In the genomic region with DNA sequence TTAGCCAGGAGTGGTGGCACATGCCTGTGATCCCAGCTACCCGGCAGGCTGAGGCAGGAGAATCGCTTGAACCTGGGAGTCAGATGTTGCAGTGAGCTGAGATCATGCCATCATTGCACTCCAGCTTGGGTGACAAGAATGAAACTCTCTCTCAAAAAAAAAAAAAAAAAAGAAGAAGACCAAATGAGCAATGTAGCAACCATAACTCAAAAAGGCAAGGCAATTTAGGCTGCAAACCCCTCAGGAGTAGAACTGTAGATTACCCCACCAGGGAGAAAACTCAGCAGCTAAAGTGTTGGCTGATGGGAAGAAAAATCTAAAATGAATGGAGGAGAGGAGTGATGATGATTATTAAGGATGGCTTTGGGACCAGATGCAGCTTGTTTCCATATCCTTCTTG, we compare ENCODE assay signal across 30 cellular contexts.
"Had no signal": no experiment of that assay in that cellular context is flagged by ENCODE, and none has a peak within 500 bp of the region (broad histone marks: within the 10 kb centered on the region; RNA-seq: fewer than 3 reads in every experiment).

No MANE protein-coding gene starts in this region.

- H3K9me3 Mint-ChIP-seq: memory B cell; natural killer cell treated with Interleukin-12 subunit alpha and Interleukin-12 subunit beta and Interleukin-15 and Interleukin-18, amount 100 ng/mL, for 72 hours had no signal

- H3K27me3 ChIP-seq: left lung, pancreas, stomach, testis, thyroid gland, transverse colon, upper lobe of left lung, vagina had no signal

- H3K36me3 ChIP-seq: left lung, pancreas, prostate gland, stomach, thyroid gland, transverse colon, upper lobe of left lung, vagina had no signal

- DNase-seq: hypothalamus; immature natural killer cell; kidney; left colon; left lung; midbrain; mucosa of descending colon; naive thymus-derived CD4-positive, alpha-beta T cell; nucleus accumbens; pancreas; posterior cingulate gyrus; retina; right cardiac atrium; stimulated activated CD4-positive, alpha-beta T cell treated with anti-CD3 and anti-CD28 coated beads, Interleukin-12 subunit alpha, Interleukin-12 subunit beta, amount 100 ng/mL, for 4 hours; stimulated activated CD4-positive, alpha-beta T cell treated with anti-CD3 and anti-CD28 coated beads, Interleukin-15, amount 100 ng/mL, for 24 hours; stimulated activated CD4-positive, alpha-beta T cell treated with anti-CD3 and anti-CD28 coated beads, Interleukin-2, amount 100 ng/mL, for 24 hours; stimulated activated CD4-positive, alpha-beta T cell treated with anti-CD3 and anti-CD28 coated beads, Interleukin-4, amount 100 ng/mL, for 1 hour; stimulated activated naive CD8-positive, alpha-beta T cell treated with anti-CD3 and anti-CD28 coated beads, Interleukin-15, Interleukin-2, amounts not matched to agents 100 U/mL and 50 U/mL, for 24 hours; stomach; testis; transverse colon; upper lobe of left lung had no signal

- H3K36me3 Mint-ChIP-seq: immature natural killer cell; memory B cell; naive thymus-derived CD4-positive, alpha-beta T cell; natural killer cell treated with Interleukin-12 subunit alpha and Interleukin-12 subunit beta and Interleukin-15 and Interleukin-18, amount 100 ng/mL, for 72 hours; stimulated activated naive B cell treated with anti-CD40 and anti-IgM and Interleukin-4, amounts not matched to agents 10 μg/mL and 1 μg/mL and 100 μg/mL, for 72 hours had no signal

- H3K27me3 Mint-ChIP-seq: stimulated activated naive B cell treated with anti-CD40 and anti-IgM and Interleukin-4, amounts not matched to agents 10 μg/mL and 1 μg/mL and 100 μg/mL, for 72 hours had no signal

- H3K4me3 Mint-ChIP-seq: immature natural killer cell; memory B cell; naive thymus-derived CD4-positive, alpha-beta T cell; stimulated activated naive B cell treated with anti-CD40 and anti-IgM and Interleukin-4, amounts not matched to agents 10 μg/mL and 1 μg/mL and 100 μg/mL, for 72 hours had no signal

- H3K4me1 Mint-ChIP-seq: immature natural killer cell had no signal

- H3K4me3 ChIP-seq: left lung, lung, mucosa of descending colon, pancreas, prostate gland, skin epidermis, stomach, testis, thyroid gland, transverse colon, upper lobe of left lung, vagina had no signal

- ATAC-seq: left colon; mucosa of descending colon; naive thymus-derived CD4-positive, alpha-beta T cell; pancreas had no signal

- H3K27ac ChIP-seq: left lung, pancreas, prostate gland, skin epidermis, stomach, testis, thyroid gland, transverse colon, upper lobe of left lung, vagina had no signal

- H3K9me3 ChIP-seq: left lung, pancreas, prostate gland, stomach, testis, thyroid gland, transverse colon, upper lobe of left lung, vagina had no signal

- H3K4me1 ChIP-seq: pancreas, prostate gland, stomach, testis, transverse colon, vagina had no signal

- H3K27ac Mint-ChIP-seq: immature natural killer cell; memory B cell; naive thymus-derived CD4-positive, alpha-beta T cell; natural killer cell treated with Interleukin-12 subunit alpha and Interleukin-12 subunit beta and Interleukin-15 and Interleukin-18, amount 100 ng/mL, for 72 hours; stimulated activated naive B cell treated with anti-CD40 and anti-IgM and Interleukin-4, amounts not matched to agents 10 μg/mL and 1 μg/mL and 100 μg/mL, for 72 hours had no signal
